9 cellular contexts compared by ENCODE assay signal in genomic region chr7:75727881-75728592, GRCh38. TPM values are rescaled to one million over a fixed set of nuclear protein-coding genes. Genes with fewer than 3 reads are reported as not detected.
DNase-seq lines count a peak whose midpoint lies in the region; ATAC-seq and TF ChIP-seq lines count a peak whose summit lies in the region.
"Had no signal": no experiment of that assay in that cellular context is flagged by ENCODE, and none has a peak within 500 bp of the region (broad histone marks: within the 10 kb centered on the region; RNA-seq: fewer than 3 reads in every experiment).

No MANE protein-coding gene starts in this region.

- H3K4me3 ChIP-seq in NB4 (ENCODE audit: low read depth, low read length): no peak overlapping the region

- in situ Hi-C loops in Caki2 (cut with HindIII; ENCODE audit: low pct_unique_long_range_greater_than_20kb, low sequenced_read_pairs): no loop called here

- ATAC-seq in HG02885 (IDR thresholded peaks at IDR 0.05; ENCODE audit: poor library complexity, unreplicated experiment): no peak
- no peak for ATAC-seq in HG02938 (IDR thresholded peaks at IDR 0.05; ENCODE audit: unreplicated experiment)

- no peak for TF ChIP-seq POLR2A in NB4 (IDR thresholded peaks at IDR 0.05; ENCODE audit: extremely low read depth, insufficient read length)

- no peak for TF ChIP-seq CTCF in NB4 (IDR thresholded peaks at IDR 0.05; ENCODE audit: low read depth, low read length)

- peak; percentile 81 for DNase-seq in Caki2 (ENCODE audit: low read depth)
- DNase-seq in NB4 (ENCODE audit: low read depth): peak; percentile 60
- DNase-seq in activated effector memory CD4-positive, alpha-beta T cell treated with Interleukin-2 at 50 U/mL for 16 hours: peak; percentile 33
- peak; percentile 20 for DNase-seq in kidney glomerular epithelial cell (lab: John Stamatoyannopoulos, UW)
- DNase-seq in ureter (ENCODE audit: low spot score): peak; percentile 73
- DNase-seq in 8988T: no peak

RNA-seq across cellular contexts. Expression of gene HIP1, which starts 10.7 kb away (rescaled TPM):
- total RNA-seq in Caki2 (2014; rRNA removed; shearing (Covaris generic); ENCODE audit: low replicate concordance): 21.8 and 25.3 TPM in 2 replicates
- total RNA-seq in ureter: 31.6 TPM

RNA-seq across cellular contexts. Expression of gene CCL26, which starts 44.0 kb away (rescaled TPM):
- total RNA-seq in Caki2 (2014; rRNA removed; shearing (Covaris generic); ENCODE audit: low replicate concordance): not detected in 2 replicates
- total RNA-seq in ureter: 1.1 TPM
- total RNA-seq: dermis microvascular lymphatic vessel endothelial cell had no signal
